In the genomic region with DNA sequence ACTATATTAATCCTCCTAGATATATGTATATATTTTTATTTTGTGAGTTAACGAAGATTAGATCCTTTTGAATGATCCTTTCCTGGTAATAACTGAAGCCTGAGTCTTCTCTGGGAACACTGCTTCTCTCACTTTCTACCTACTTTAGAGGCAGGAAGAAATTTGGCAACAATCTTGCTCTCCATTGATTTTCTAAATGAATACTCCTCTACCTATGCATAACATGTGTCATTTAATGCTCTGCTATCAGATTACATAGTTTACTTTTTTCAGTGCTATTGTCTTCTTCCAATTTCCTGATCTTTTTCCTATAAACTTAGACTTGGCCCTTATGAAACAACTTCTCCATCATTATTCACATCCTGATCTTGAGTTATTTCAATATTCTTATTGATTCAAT, we compare ENCODE assay signal across 6 cellular contexts.
"Had no signal": no experiment of that assay in that cellular context is flagged by ENCODE, and none has a peak within 500 bp of the region (broad histone marks: within the 10 kb centered on the region; RNA-seq: fewer than 3 reads in every experiment).

No MANE protein-coding gene starts in this region.

- H3K4me1 Mint-ChIP-seq: IgD-negative memory B cell had no signal

- H3K27ac ChIP-seq: HL-60 had no signal

- H3K36me3 Mint-ChIP-seq: IgD-negative memory B cell had no signal

- H3K4me3 ChIP-seq: K562 had no signal

- H3K27ac Mint-ChIP-seq: IgD-negative memory B cell had no signal

- DNase-seq: IMR-90, KBM-7 had no signal

- H3K4me3 Mint-ChIP-seq: IgD-negative memory B cell had no signal

- H3K27me3 Mint-ChIP-seq: IgD-negative memory B cell had no signal

- ATAC-seq: HepG2, K562 had no signal
